ENCODE assay signal across 8 cellular contexts in genomic region chr15:68298882-68299381, GRCh38.
DNase-seq lines count a peak whose midpoint lies in the region; ATAC-seq and TF ChIP-seq lines count a peak whose summit lies in the region.

No MANE protein-coding gene starts in this region.

- H3K4me1 Mint-ChIP-seq in activated naive CD8-positive, alpha-beta T cell treated with anti-CD3 and anti-CD28 coated beads, Interleukin-2, amount 50 U/mL, for 24 hours, result peaks cover 26% of the 10 kb centered on the region

- H3K4me1 ChIP-seq in DND-41 (ENCODE audit: insufficient read depth, low read length), result peaks cover 21% of the 10 kb centered on the region
- H3K4me1 ChIP-seq in mucosa of stomach (ENCODE audit: control insufficient read depth, insufficient read depth, low read length), result peaks cover 7% of the 10 kb centered on the region

- peak overlapping the region; percentile 66 for H2AFZ ChIP-seq in DND-41 (ENCODE audit: low read depth, low read length)

- no peak for TF ChIP-seq CTCF in DND-41 (IDR thresholded peaks at IDR 0.05; ENCODE audit: borderline replicate concordance, extremely low read depth, low read length, poor library complexity, severe bottlenecking)

- no peaks in the 10 kb centered on the region for H3K27me3 ChIP-seq in DND-41 (ENCODE audit: insufficient read depth, low read length, poor library complexity)
- no peaks in the 10 kb centered on the region for H3K27me3 ChIP-seq in mucosa of stomach (ENCODE audit: control insufficient read depth, insufficient read depth, low read length)

- H3K9me3 Mint-ChIP-seq in activated naive CD8-positive, alpha-beta T cell treated with anti-CD3 and anti-CD28 coated beads, Interleukin-2, amount 50 U/mL, for 24 hours, result no peaks in the 10 kb centered on the region

- no peaks in the 10 kb centered on the region; the same call in 1 of the 2 replicates for H4K20me1 ChIP-seq in DND-41 (ENCODE audit: insufficient read depth, low read length)

- H3K27ac ChIP-seq in DND-41 (ENCODE audit: low read length), result peak overlapping the region; percentile 53

- H3K79me2 ChIP-seq in DND-41 (ENCODE audit: insufficient read depth, low read length), result no peaks in the 10 kb centered on the region

- H3K9me3 ChIP-seq in DND-41 (ENCODE audit: insufficient read depth, low read length, severe bottlenecking) (no peaks in the 10 kb centered on the region), mucosa of stomach (ENCODE audit: control insufficient read depth, low read length) (no peaks in the 10 kb centered on the region)

- H3K9ac ChIP-seq in DND-41 (ENCODE audit: low read depth, low read length), result peak overlapping the region; percentile 27; the same call in 1 of the 2 replicates
- peak overlapping the region; percentile 40 for H3K9ac ChIP-seq in mucosa of stomach (ENCODE audit: low read length)

- peak; percentile 42 for DNase-seq in DND-41
- DNase-seq in activated naive CD8-positive, alpha-beta T cell treated with anti-CD3 and anti-CD28 coated beads, Interleukin-2, amount 50 U/mL, for 24 hours, result no peak
- no peak for DNase-seq in NCI-H1417 treated with DMSO at 0.1 percent for 48 hours (lab: John Stamatoyannopoulos, UW)
- DNase-seq in NCI-H524 (lab: John Stamatoyannopoulos, UW), result no peak
- DNase-seq in DMS79 treated with DMSO at 0.1 percent for 48 hours (lab: John Stamatoyannopoulos, UW), result no peak

- H3K27me3 Mint-ChIP-seq in activated naive CD8-positive, alpha-beta T cell treated with anti-CD3 and anti-CD28 coated beads, Interleukin-2, amount 50 U/mL, for 24 hours, result no peaks in the 10 kb centered on the region

- H3K4me3 ChIP-seq in DND-41 (ENCODE audit: low read depth in 1 of 2, low read length in 2 of 2) (peak overlapping the region in 1 of 2 experiments; percentile 44; a peak in 2 of 4 replicates), mucosa of stomach (ENCODE audit: low read length) (no peak overlapping the region)

- H3K36me3 ChIP-seq in DND-41 (ENCODE audit: insufficient read depth, low read length) (0 out of 2 replicates have a peak, but pooled peaks cover 6% of the 10 kb centered on the region), mucosa of stomach (ENCODE audit: control insufficient read depth, insufficient read depth, low read length) (no peaks in the 10 kb centered on the region)

- H3K27ac Mint-ChIP-seq in activated naive CD8-positive, alpha-beta T cell treated with anti-CD3 and anti-CD28 coated beads, Interleukin-2, amount 50 U/mL, for 24 hours, result peak overlapping the region; percentile 74

- H3K4me2 ChIP-seq in DND-41 (ENCODE audit: insufficient read depth, low read length), result peak overlapping the region; percentile 59

- ATAC-seq in DND-41 (ENCODE audit: insufficient read depth, low read depth) (peak; percentile 84), GM19397 (IDR thresholded peaks at IDR 0.05; ENCODE audit: unreplicated experiment) (peak; percentile 75), HG03457 (IDR thresholded peaks at IDR 0.05; ENCODE audit: unreplicated experiment) (peak; percentile 71)
- peak; percentile 77 for ATAC-seq in activated naive CD8-positive, alpha-beta T cell treated with anti-CD3 and anti-CD28 coated beads, Interleukin-2, amount 50 U/mL, for 24 hours

- peaks cover 10% of the 10 kb centered on the region for H3K36me3 Mint-ChIP-seq in activated naive CD8-positive, alpha-beta T cell treated with anti-CD3 and anti-CD28 coated beads, Interleukin-2, amount 50 U/mL, for 24 hours (ENCODE audit: low read depth)

- peak overlapping the region; percentile 73 for H3K4me3 Mint-ChIP-seq in activated naive CD8-positive, alpha-beta T cell treated with anti-CD3 and anti-CD28 coated beads, Interleukin-2, amount 50 U/mL, for 24 hours
